Comparison of ENCODE assay signal across 1 cellular context in genomic region chr5:69450116-69450515, GRCh38.
TF ChIP-seq lines count a peak whose summit lies in the region.

No MANE protein-coding gene starts in this region.

TF ChIP-seq in endothelial cell of umbilical vein, 7 proteins besides CTCF, POLR2A, EP300 and RAD21 (continued from another document):
- TF ChIP-seq MAX (IDR thresholded peaks at IDR 0.05; ENCODE audit: insufficient read depth, insufficient read length) = no peak
